ENCODE assay signal across 8 cellular contexts in the genomic region with DNA sequence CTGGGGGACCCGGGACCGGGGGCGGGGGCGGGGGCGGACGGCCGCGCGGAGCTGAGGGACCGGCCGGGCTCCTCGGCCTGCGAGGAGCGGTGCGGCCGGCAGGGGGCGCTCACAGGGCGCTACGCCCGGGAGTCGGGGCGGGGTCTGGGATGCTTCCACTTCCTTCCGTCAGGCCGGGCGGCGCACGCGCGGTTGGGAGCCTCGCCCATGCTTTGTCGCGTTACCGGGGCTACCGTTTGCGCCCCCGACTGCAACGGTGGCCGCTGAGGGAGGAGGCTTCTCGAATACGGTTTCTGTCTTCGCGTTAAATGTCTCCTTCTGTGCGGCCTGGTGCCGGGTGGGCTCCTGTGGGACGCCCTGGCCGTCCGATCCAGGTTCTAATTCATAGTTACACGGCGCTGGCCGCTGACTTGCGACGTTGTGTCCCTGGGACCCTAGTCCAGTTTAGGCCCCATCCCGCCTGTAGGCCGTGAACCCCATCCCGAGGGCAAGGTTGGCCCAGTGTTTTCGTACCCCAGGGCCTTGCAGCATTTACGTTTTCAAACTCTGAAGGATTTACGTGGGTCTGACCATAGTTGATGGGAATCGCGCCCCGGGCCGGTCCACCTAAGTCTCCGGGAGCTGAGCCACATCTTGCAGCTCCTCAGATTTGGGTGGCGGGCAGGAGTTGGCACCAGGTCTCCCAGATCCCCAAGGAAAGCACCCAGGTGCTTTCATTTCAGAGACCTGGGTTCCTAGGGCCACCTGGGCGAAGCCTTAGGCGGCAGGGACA. TPM values are rescaled to one million over a fixed set of nuclear protein-coding genes. Genes with fewer than 3 reads are reported as not detected.
A peak's percentile ranks its signal among the peaks of the same experiment; 100 is the strongest.
DNase-seq lines count a peak whose midpoint lies in the region; TF ChIP-seq lines count a peak whose summit lies in the region.

No MANE protein-coding gene starts in this region.

- H2AFZ ChIP-seq in SU-DHL-6 (ENCODE audit: low read depth, low read length, severe bottlenecking) (peak overlapping the region; percentile 27), trophoblast cell (ENCODE audit: insufficient read depth, low read length, poor library complexity) (peak overlapping the region; percentile 2)

- H3K23ac ChIP-seq in trophoblast cell (ENCODE audit: low read length): no peak overlapping the region

- H3K27ac ChIP-seq in SU-DHL-6 (ENCODE audit: low read depth, low read length): peak overlapping the region; percentile 94
- peak overlapping the region; percentile 91 for H3K27ac ChIP-seq in cardiac muscle cell
- peak overlapping the region; percentile 88 for H3K27ac ChIP-seq in trophoblast cell (ENCODE audit: low read depth, low read length)
- H3K27ac ChIP-seq in tibial artery: peak overlapping the region; percentile 80 to 92

- H3K4me1 ChIP-seq in HAP-1 (peaks cover 11% of the 10 kb centered on the region), cardiac muscle cell (ENCODE audit: low read depth) (no peaks in the 10 kb centered on the region), trophoblast cell (ENCODE audit: control insufficient read depth in 1 of 2, insufficient read depth in 2 of 2, low read length in 2 of 2) (peaks cover 2 to 8% of the 10 kb centered on the region in 2 experiments), tibial artery (peaks cover 0 to 6% (median 0%) of the 10 kb centered on the region in 4 donors)

- in situ Hi-C loops in G401 (cut with HindIII; ENCODE audit: low sequenced_read_pairs) (no loop called here), HAP-1 (cut with MboI; ENCODE audit: low sequenced_read_pairs) (loop anchor here (25.0 kb wide), 1 partner anchor 1571 kb away; no protein-coding TSS in a partner anchor)

- peak overlapping the region; percentile 85 for H4K8ac ChIP-seq in trophoblast cell (ENCODE audit: low read depth, low read length)

- TF ChIP-seq CTCF in NB4 (IDR thresholded peaks at IDR 0.05; ENCODE audit: low read depth, low read length) (peak; percentile 34), SU-DHL-6 (IDR thresholded peaks at IDR 0.05; ENCODE audit: insufficient read depth, low read length, poor library complexity, severe bottlenecking) (peak; percentile 36), cardiac muscle cell (IDR thresholded peaks at IDR 0.05; ENCODE audit: low read depth, low read length) (peak; percentile 41), tibial artery (IDR thresholded peaks at IDR 0.05) (peak; percentile 47 to 80)

- H3K4me3 ChIP-seq in HAP-1: peak overlapping the region; percentile 91
- H3K4me3 ChIP-seq in NB4 (ENCODE audit: low read depth, low read length): peak overlapping the region; percentile 70
- peak overlapping the region; percentile 81 for H3K4me3 ChIP-seq in SU-DHL-6 (ENCODE audit: insufficient read depth, low read length, poor library complexity, severe bottlenecking)
- H3K4me3 ChIP-seq in cardiac muscle cell: peak overlapping the region; percentile 88
- H3K4me3 ChIP-seq in trophoblast cell (ENCODE audit: low read depth, low read length): peak overlapping the region; percentile 95
- H3K4me3 ChIP-seq in tibial artery: peak overlapping the region; percentile 65 to 75

- H3K79me2 ChIP-seq in SU-DHL-6 (ENCODE audit: insufficient read depth, low read length) (no peaks in the 10 kb centered on the region), trophoblast cell (ENCODE audit: control insufficient read depth, insufficient read depth, low read length, poor library complexity) (peaks cover 5% of the 10 kb centered on the region)

- peak overlapping the region; percentile 43 for H3K4ac ChIP-seq in trophoblast cell (ENCODE audit: low read depth, low read length)

- no CpG with 5 or more reads among the region's 66 CpGs for WGBS in trophoblast cell (ENCODE audit: extremely low coverage, insufficient coverage, insufficient read length)

- H2BK12ac ChIP-seq in trophoblast cell (ENCODE audit: low read length): no peak overlapping the region

- intact Hi-C loops in tibial artery (cut with DNase I; ENCODE audit: low total_unique reads): no loop called here

- H3F3A ChIP-seq in SU-DHL-6 (ENCODE audit: insufficient read depth): peaks cover 9% of the 10 kb centered on the region; the same call in 1 of the 2 replicates

- H4K12ac ChIP-seq in trophoblast cell (ENCODE audit: low read depth, low read length): peak overlapping the region; percentile 67

- peaks cover 13% of the 10 kb centered on the region for H3K79me1 ChIP-seq in trophoblast cell (ENCODE audit: low read length)

- H2BK120ac ChIP-seq in trophoblast cell (ENCODE audit: insufficient read depth, low read length, poor library complexity): peak overlapping the region; percentile 73

- H3K9me3 ChIP-seq in HAP-1 (no peaks in the 10 kb centered on the region), SU-DHL-6 (ENCODE audit: insufficient read depth, low read length) (no peaks in the 10 kb centered on the region), cardiac muscle cell (ENCODE audit: low read depth) (no peaks in the 10 kb centered on the region), trophoblast cell (ENCODE audit: insufficient read depth, low read depth, low read length) (no peaks in the 10 kb centered on the region), tibial artery (no peaks in the 10 kb centered on the region)

- H3K27me3 ChIP-seq in HAP-1 (ENCODE audit: low read depth) (no peaks in the 10 kb centered on the region), SU-DHL-6 (ENCODE audit: low read length) (no peaks in the 10 kb centered on the region), cardiac muscle cell (no peaks in the 10 kb centered on the region), trophoblast cell (ENCODE audit: insufficient read depth, low read length) (no peaks in the 10 kb centered on the region), tibial artery (no peaks in the 10 kb centered on the region)

- H3K9me2 ChIP-seq in SU-DHL-6 (replicated peaks; ENCODE audit: insufficient read depth, low read length): no peaks in the 10 kb centered on the region

- H4K20me1 ChIP-seq in SU-DHL-6 (ENCODE audit: low read depth, low read length): no peaks in the 10 kb centered on the region

- H2AK5ac ChIP-seq in trophoblast cell (ENCODE audit: low read length): no peak overlapping the region

- peak overlapping the region; percentile 98 for H3K18ac ChIP-seq in trophoblast cell (ENCODE audit: low read length)

- H3K4me2 ChIP-seq in SU-DHL-6 (ENCODE audit: low read depth, low read length, poor library complexity, severe bottlenecking): peak overlapping the region; percentile 92
- H3K4me2 ChIP-seq in trophoblast cell (ENCODE audit: low read length): peak overlapping the region; percentile 97

- H3K36me3 ChIP-seq in HAP-1 (replicated peaks): peaks cover 28% of the 10 kb centered on the region
- 0 out of 2 replicates have a peak, but pooled peaks cover 8% of the 10 kb centered on the region for H3K36me3 ChIP-seq in SU-DHL-6 (ENCODE audit: low read length)
- peaks cover 15% of the 10 kb centered on the region for H3K36me3 ChIP-seq in cardiac muscle cell
- H3K36me3 ChIP-seq in trophoblast cell (ENCODE audit: control insufficient read depth in 1 of 2, insufficient read depth in 2 of 2, low read length in 2 of 2): peaks cover 7 to 13% of the 10 kb centered on the region in 2 experiments
- peaks cover 4 to 8% (median 6%) of the 10 kb centered on the region in 3 donors for H3K36me3 ChIP-seq in tibial artery

- DNase-seq in G401 (ENCODE audit: low spot score): peak; percentile 76
- DNase-seq in HAP-1 (ENCODE audit: low spot score in 2 of 2): peak; percentile 81 to 95
- DNase-seq in NB4 (ENCODE audit: low read depth): peak; percentile 83
- DNase-seq in activated naive CD8-positive, alpha-beta T cell treated with anti-CD3 and anti-CD28 coated beads, Interleukin-2, amount 50 U/mL, for 16 hours (ENCODE audit: low read depth, low spot score): peak; percentile 68
- peak; percentile 83 to 85 for DNase-seq in cardiac muscle cell (ENCODE audit: low read depth in 1 of 2, low spot score in 1 of 2)
- DNase-seq in trophoblast cell: peak; percentile 72 to 82
- peak; percentile 78 to 91 for DNase-seq in tibial artery

- H3K14ac ChIP-seq in trophoblast cell (ENCODE audit: low read length): peak overlapping the region; percentile 25

- H4K91ac ChIP-seq in trophoblast cell (ENCODE audit: low read depth, low read length): peak overlapping the region; percentile 22

- H3K9ac ChIP-seq in SU-DHL-6 (ENCODE audit: low read length) (peak overlapping the region; percentile 68), trophoblast cell (ENCODE audit: low read length) (peak overlapping the region; percentile 97)

- TF ChIP-seq POLR2A in NB4 (IDR thresholded peaks at IDR 0.05; ENCODE audit: extremely low read depth, insufficient read length): no peak

- H2BK5ac ChIP-seq in trophoblast cell (ENCODE audit: low read depth, low read length, poor library complexity): no peak overlapping the region

RNA-seq across cellular contexts. Expression of a gene that starts 0.5 kb away (rescaled TPM):
- 23.8 and 27.0 TPM in 2 replicates for total RNA-seq in G401 (2014; rRNA removed; shearing (Covaris generic))
- 14.2 and 15.4 TPM in 2 replicates for total RNA-seq in cardiac muscle cell
- polyA plus RNA-seq in cardiac muscle cell: 11.7 and 16.4 TPM in 2 replicates
- 21.8 and 23.1 TPM in 2 replicates for polyA plus RNA-seq in trophoblast cell (2013)

Comparison
In these comparisons a context has a peak if more than half of its experiments do, and no peak if none do; other contexts are left out.
1. Peak in every context shown above with its lines: DNase-seq, H3K4me3 ChIP-seq and H3K27ac ChIP-seq.